ENCODE assay signal across 28 cellular contexts in genomic region chr1:13952985-13953384, GRCh38.
"Had no signal": no experiment of that assay in that cellular context is flagged by ENCODE, and none has a peak within 500 bp of the region (broad histone marks: within the 10 kb centered on the region; RNA-seq: fewer than 3 reads in every experiment).

No MANE protein-coding gene starts in this region.

- H3K27me3 Mint-ChIP-seq: activated CD4-positive, alpha-beta T cell treated with anti-CD3 and anti-CD28 coated beads, Interleukin-2, amount 10 ng/mL, durations not matched to agents 24 days and 14 days; activated naive CD8-positive, alpha-beta T cell treated with anti-CD3 and anti-CD28 coated beads for 36 hours had no signal

- H3K9me3 Mint-ChIP-seq: activated CD4-positive, alpha-beta memory T cell treated with anti-CD3 and anti-CD28 coated beads for 36 hours; activated CD4-positive, alpha-beta T cell treated with anti-CD3 and anti-CD28 coated beads, Interleukin-2, amount 10 ng/mL, durations not matched to agents 24 days and 14 days; activated naive CD4-positive, alpha-beta T cell treated with anti-CD3 and anti-CD28 coated beads for 36 hours; activated naive CD4-positive, alpha-beta T cell treated with anti-CD3 and anti-CD28 coated beads, Interleukin-2, amount 50 U/mL, for 24 hours; activated naive CD8-positive, alpha-beta T cell treated with anti-CD3 and anti-CD28 coated beads for 36 hours; activated naive CD8-positive, alpha-beta T cell treated with anti-CD3 and anti-CD28 coated beads, Interleukin-2, amount 50 U/mL, for 24 hours; activated T-helper 1 cell treated with anti-CD3 and anti-CD28 coated beads, Interleukin-12 subunit alpha, Interleukin-12 subunit beta, Interleukin-2, Interleukin-4 antibody, amounts not matched to agents 30 ng/mL and 10 ng/mL and 1 ng/mL, durations not matched to agents 14 hours and 24 hours and 36 hours; activated T-helper 2 cell treated with anti-CD3 and anti-CD28 coated beads, Interferon-gamma antibody, Interleukin-2, Interleukin-4, amounts not matched to agents 10 μg/mL and 5 μg/mL and 100 μg/mL, durations not matched to agents 14 hours and 24 hours and 36 hours had no signal

- H3K9me3 ChIP-seq: adrenal gland, body of pancreas had no signal

- H3K27ac ChIP-seq: adrenal gland, body of pancreas had no signal

- DNase-seq: activated CD4-positive, alpha-beta memory T cell treated with anti-CD3 and anti-CD28 coated beads for 36 hours; activated CD4-positive, alpha-beta T cell treated with anti-CD3 and anti-CD28 coated beads for 36 hours; activated CD4-positive, alpha-beta T cell treated with anti-CD3 and anti-CD28 coated beads, Interleukin-2, amount 10 ng/mL, durations not matched to agents 24 days and 14 days; activated CD4-positive, CD25-positive, alpha-beta regulatory T cell; activated CD4-positive, CD25-positive, alpha-beta regulatory T cell treated with anti-CD3 and anti-CD28 coated beads, Interleukin-2, amount 50 U/mL, for 72 hours; activated CD8-positive, alpha-beta memory T cell treated with anti-CD3 and anti-CD28 coated beads, Interleukin-2, amount 10 ng/mL, durations not matched to agents 7 days and 5 days; activated CD8-positive, alpha-beta memory T cell treated with anti-CD3 and anti-CD28 coated beads, Interleukin-2, amount 50 U/mL, for 4 hours; activated CD8-positive, alpha-beta T cell treated with anti-CD3 and anti-CD28 coated beads, Interleukin-2, amount 10 ng/mL, durations not matched to agents 7 days and 5 days; activated effector memory CD4-positive, alpha-beta T cell treated with anti-CD3 and anti-CD28 coated beads, Interleukin-2, amount 50 U/mL, for 16 hours; activated naive CD4-positive, alpha-beta T cell treated with anti-CD3 and anti-CD28 coated beads for 36 hours; activated naive CD8-positive, alpha-beta T cell treated with anti-CD3 and anti-CD28 coated beads for 36 hours; activated naive CD8-positive, alpha-beta T cell treated with anti-CD3 and anti-CD28 coated beads, Interleukin-2, amount 50 U/mL, for 24 hours; activated T-cell treated with anti-CD3 and anti-CD28 coated beads, Interleukin-2, amount 50 U/mL, for 1 hour; activated T-cell treated with anti-CD3 and anti-CD28 coated beads, Interleukin-2, amount 50 U/mL, for 48 hours; adrenal gland; amygdala; aorta; body of pancreas; caudate nucleus; cortex of kidney; dermis blood vessel endothelial cell; effector CD4-positive, alpha-beta T cell; foreskin fibroblast; T-helper 2 cell had no signal

- H3K4me1 ChIP-seq: body of pancreas had no signal

- H3K27me3 ChIP-seq: adrenal gland, body of pancreas had no signal

- H3K4me1 Mint-ChIP-seq: activated CD4-positive, alpha-beta T cell treated with anti-CD3 and anti-CD28 coated beads for 36 hours; activated CD4-positive, alpha-beta T cell treated with anti-CD3 and anti-CD28 coated beads, Interleukin-2, amount 10 ng/mL, durations not matched to agents 24 days and 14 days; activated CD8-positive, alpha-beta memory T cell treated with anti-CD3 and anti-CD28 coated beads, Interleukin-2, amount 10 ng/mL, durations not matched to agents 7 days and 5 days; activated naive CD4-positive, alpha-beta T cell treated with anti-CD3 and anti-CD28 coated beads, Interleukin-2, amount 50 U/mL, for 24 hours; activated naive CD8-positive, alpha-beta T cell treated with anti-CD3 and anti-CD28 coated beads for 36 hours; activated naive CD8-positive, alpha-beta T cell treated with anti-CD3 and anti-CD28 coated beads, Interleukin-2, amount 50 U/mL, for 24 hours had no signal

- H3K36me3 Mint-ChIP-seq: activated CD4-positive, alpha-beta memory T cell treated with anti-CD3 and anti-CD28 coated beads for 36 hours; activated CD8-positive, alpha-beta memory T cell treated with anti-CD3 and anti-CD28 coated beads, Interleukin-2, amount 10 ng/mL, durations not matched to agents 7 days and 5 days; activated naive CD4-positive, alpha-beta T cell treated with anti-CD3 and anti-CD28 coated beads, Interleukin-2, amount 50 U/mL, for 24 hours; activated naive CD8-positive, alpha-beta T cell treated with anti-CD3 and anti-CD28 coated beads for 36 hours had no signal

- ATAC-seq: activated CD4-positive, alpha-beta T cell treated with anti-CD3 and anti-CD28 coated beads for 36 hours; activated CD8-positive, alpha-beta memory T cell treated with anti-CD3 and anti-CD28 coated beads, Interleukin-2, amount 10 ng/mL, durations not matched to agents 7 days and 5 days; activated CD8-positive, alpha-beta T cell treated with anti-CD3 and anti-CD28 coated beads, Interleukin-2, amount 10 ng/mL, durations not matched to agents 7 days and 5 days; activated naive CD8-positive, alpha-beta T cell treated with anti-CD3 and anti-CD28 coated beads, Interleukin-2, amount 50 U/mL, for 24 hours; body of pancreas; esophagus mucosa had no signal

- H3K4me3 Mint-ChIP-seq: activated CD4-positive, alpha-beta memory T cell treated with anti-CD3 and anti-CD28 coated beads for 36 hours; activated CD4-positive, alpha-beta T cell treated with anti-CD3 and anti-CD28 coated beads for 36 hours; activated CD4-positive, alpha-beta T cell treated with anti-CD3 and anti-CD28 coated beads, Interleukin-2, amount 10 ng/mL, durations not matched to agents 24 days and 14 days; activated CD8-positive, alpha-beta memory T cell treated with anti-CD3 and anti-CD28 coated beads, Interleukin-2, amount 10 ng/mL, durations not matched to agents 7 days and 5 days; activated CD8-positive, alpha-beta T cell treated with anti-CD3 and anti-CD28 coated beads, Interleukin-2, amount 10 ng/mL, durations not matched to agents 7 days and 5 days; activated naive CD4-positive, alpha-beta T cell treated with anti-CD3 and anti-CD28 coated beads for 36 hours; activated naive CD4-positive, alpha-beta T cell treated with anti-CD3 and anti-CD28 coated beads, Interleukin-2, amount 50 U/mL, for 24 hours; activated naive CD8-positive, alpha-beta T cell treated with anti-CD3 and anti-CD28 coated beads for 36 hours; activated naive CD8-positive, alpha-beta T cell treated with anti-CD3 and anti-CD28 coated beads, Interleukin-2, amount 50 U/mL, for 24 hours; activated T-helper 1 cell treated with anti-CD3 and anti-CD28 coated beads, Interleukin-12 subunit alpha, Interleukin-12 subunit beta, Interleukin-2, Interleukin-4 antibody, amounts not matched to agents 30 ng/mL and 10 ng/mL and 1 ng/mL, durations not matched to agents 14 hours and 24 hours and 36 hours had no signal

- H3K27ac Mint-ChIP-seq: activated CD4-positive, alpha-beta memory T cell treated with anti-CD3 and anti-CD28 coated beads for 36 hours; activated CD4-positive, alpha-beta T cell treated with anti-CD3 and anti-CD28 coated beads for 36 hours; activated CD4-positive, alpha-beta T cell treated with anti-CD3 and anti-CD28 coated beads, Interleukin-2, amount 10 ng/mL, durations not matched to agents 24 days and 14 days; activated CD8-positive, alpha-beta memory T cell treated with anti-CD3 and anti-CD28 coated beads, Interleukin-2, amount 10 ng/mL, durations not matched to agents 7 days and 5 days; activated CD8-positive, alpha-beta T cell treated with anti-CD3 and anti-CD28 coated beads, Interleukin-2, amount 10 ng/mL, durations not matched to agents 7 days and 5 days; activated naive CD4-positive, alpha-beta T cell treated with anti-CD3 and anti-CD28 coated beads for 36 hours; activated naive CD4-positive, alpha-beta T cell treated with anti-CD3 and anti-CD28 coated beads, Interleukin-2, amount 50 U/mL, for 24 hours; activated naive CD8-positive, alpha-beta T cell treated with anti-CD3 and anti-CD28 coated beads for 36 hours; activated naive CD8-positive, alpha-beta T cell treated with anti-CD3 and anti-CD28 coated beads, Interleukin-2, amount 50 U/mL, for 24 hours; activated T-helper 1 cell treated with anti-CD3 and anti-CD28 coated beads, Interleukin-12 subunit alpha, Interleukin-12 subunit beta, Interleukin-2, Interleukin-4 antibody, amounts not matched to agents 30 ng/mL and 10 ng/mL and 1 ng/mL, durations not matched to agents 14 hours and 24 hours and 36 hours; activated T-helper 2 cell treated with anti-CD3 and anti-CD28 coated beads, Interferon-gamma antibody, Interleukin-2, Interleukin-4, amounts not matched to agents 10 μg/mL and 5 μg/mL and 100 μg/mL, durations not matched to agents 14 hours and 24 hours and 36 hours had no signal

- H3K36me3 ChIP-seq: adrenal gland had no signal

- H3K4me3 ChIP-seq: adrenal gland, body of pancreas had no signal
